8 cellular contexts compared by ENCODE assay signal in the genomic region with DNA sequence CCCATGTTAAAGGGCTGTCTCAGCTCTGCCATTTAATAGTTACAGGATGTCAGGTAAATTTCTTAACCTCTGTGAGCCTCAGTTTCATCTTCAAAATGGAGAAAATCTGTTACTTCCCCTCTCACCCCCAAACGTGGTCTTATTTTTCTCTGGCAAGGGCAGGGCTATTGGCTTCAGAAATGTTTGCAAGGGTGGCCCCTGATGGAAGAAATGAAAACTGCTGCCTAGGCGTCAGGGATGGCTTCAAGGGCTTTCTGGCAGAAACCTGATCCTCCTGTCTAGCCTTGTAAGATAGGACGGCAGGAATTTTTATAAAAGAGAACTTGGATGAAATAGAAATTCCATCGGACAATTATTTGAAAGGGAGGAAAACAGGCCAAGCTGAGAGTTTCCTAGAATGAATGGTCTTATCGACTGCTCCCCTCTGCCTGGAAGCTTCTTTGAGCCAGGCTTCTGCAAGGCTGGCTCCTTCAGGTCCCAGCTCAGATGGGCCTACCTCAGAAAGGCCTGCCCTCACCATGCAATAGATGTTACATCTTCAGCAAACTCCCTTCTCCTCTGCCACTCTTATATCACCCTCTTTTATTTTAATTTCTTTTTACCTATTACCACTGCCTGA. TPM values are rescaled to one million over a fixed set of nuclear protein-coding genes. Genes with fewer than 3 reads are reported as not detected.
A peak's percentile ranks its signal among the peaks of the same experiment; 100 is the strongest.
DNase-seq lines count a peak whose midpoint lies in the region; ATAC-seq, FAIRE-seq and TF ChIP-seq lines count a peak whose summit lies in the region.

No MANE protein-coding gene starts in this region.

- no peak overlapping the region for H4K91ac ChIP-seq in trophoblast cell (ENCODE audit: low read depth, low read length)

- H4K12ac ChIP-seq in trophoblast cell (ENCODE audit: low read depth, low read length): no peak overlapping the region

- H2BK120ac ChIP-seq in trophoblast cell (ENCODE audit: insufficient read depth, low read length, poor library complexity): no peak overlapping the region

- no CpG with 5 or more reads among the region's 5 CpGs for WGBS in trophoblast cell (ENCODE audit: extremely low coverage, insufficient coverage, insufficient read length)

- TF ChIP-seq CTCF in GM12873 (IDR thresholded peaks at IDR 0.05; ENCODE audit: insufficient read depth, low read depth, low read length, missing control alignments): peak; percentile 62
- peak; percentile 89 for TF ChIP-seq CTCF in foreskin fibroblast (IDR thresholded peaks at IDR 0.05; ENCODE audit: low read depth, low read length)

- no peak overlapping the region for H2BK5ac ChIP-seq in trophoblast cell (ENCODE audit: low read depth, low read length, poor library complexity)

- no peak overlapping the region for H4K8ac ChIP-seq in trophoblast cell (ENCODE audit: low read depth, low read length)

- H3K14ac ChIP-seq in trophoblast cell (ENCODE audit: low read length): no peak overlapping the region

- no peaks in the 10 kb centered on the region for H3K79me2 ChIP-seq in trophoblast cell (ENCODE audit: control insufficient read depth, insufficient read depth, low read length, poor library complexity)

- H3K27me3 ChIP-seq in NT2/D1 (ENCODE audit: insufficient read depth, insufficient read length) (no peaks in the 10 kb centered on the region), trophoblast cell (ENCODE audit: insufficient read depth, low read length) (no peaks in the 10 kb centered on the region)

- no peak overlapping the region for H3K18ac ChIP-seq in trophoblast cell (ENCODE audit: low read length)

- peak; percentile 27 for FAIRE-seq in A204.1 (lab: Jason Lieb, UNC)

- no peak overlapping the region for H2AFZ ChIP-seq in trophoblast cell (ENCODE audit: insufficient read depth, low read length, poor library complexity)

- H3K4ac ChIP-seq in trophoblast cell (ENCODE audit: low read depth, low read length): no peak overlapping the region

- H2AK5ac ChIP-seq in trophoblast cell (ENCODE audit: low read length): no peak overlapping the region

- H3K4me1 ChIP-seq in NT2/D1 (ENCODE audit: insufficient read depth, insufficient read length) (no peaks in the 10 kb centered on the region), trophoblast cell (ENCODE audit: control insufficient read depth in 1 of 2, insufficient read depth in 2 of 2, low read length in 2 of 2) (peaks cover 0 to 9% of the 10 kb centered on the region in 2 experiments)

- H3K4me2 ChIP-seq in trophoblast cell (ENCODE audit: low read length): peak overlapping the region; percentile 22

- ATAC-seq in HG02571 (IDR thresholded peaks at IDR 0.05; ENCODE audit: unreplicated experiment): no peak

- H3K27ac ChIP-seq in trophoblast cell (ENCODE audit: low read depth, low read length): peak overlapping the region; percentile 36

- H3K23ac ChIP-seq in trophoblast cell (ENCODE audit: low read length): no peak overlapping the region

- no peak overlapping the region for H2BK12ac ChIP-seq in trophoblast cell (ENCODE audit: low read length)

- no peaks in the 10 kb centered on the region for H3K9me3 ChIP-seq in NT2/D1 (ENCODE audit: insufficient read depth, low read length)
- H3K9me3 ChIP-seq in trophoblast cell (ENCODE audit: insufficient read depth, low read depth, low read length): no peaks in the 10 kb centered on the region

- no peaks in the 10 kb centered on the region for H3K79me1 ChIP-seq in trophoblast cell (ENCODE audit: low read length)

- H3K4me3 ChIP-seq in NT2/D1 (ENCODE audit: insufficient read length, low read depth) (no peak overlapping the region), foreskin fibroblast (ENCODE audit: low read depth in 1 of 2, low read length in 2 of 2) (no peak overlapping the region), trophoblast cell (ENCODE audit: low read depth, low read length) (no peak overlapping the region)

- H3K9ac ChIP-seq in NT2/D1 (ENCODE audit: insufficient read length, low read depth): no peak overlapping the region
- H3K9ac ChIP-seq in trophoblast cell (ENCODE audit: low read length): no peak overlapping the region

- DNase-seq in HK-2 (ENCODE audit: unreplicated experiment) (peak; percentile 51), NT2/D1 (ENCODE audit: low read depth, low spot score) (peak; percentile 84), foreskin fibroblast (peak; percentile 37 to 83), trophoblast cell (peak; percentile 80 to 92)
- peak; percentile 28 for DNase-seq in activated T-cell treated with anti-CD3 and anti-CD28 coated beads, Interleukin-2, amount 50 U/mL, for 1 hour

- H3K36me3 ChIP-seq in NT2/D1 (ENCODE audit: insufficient read depth, insufficient read length, low read length) (peaks cover 16% of the 10 kb centered on the region), trophoblast cell (ENCODE audit: control insufficient read depth in 1 of 2, insufficient read depth in 2 of 2, low read length in 2 of 2) (peaks cover 8 to 16% of the 10 kb centered on the region in 2 experiments)

RNA-seq across cellular contexts. Expression of a gene that starts 43.0 kb away (rescaled TPM):
- 3.1 and 3.6 TPM in 2 replicates for polyA plus RNA-seq in trophoblast cell (2013)

Comparison
In these comparisons a context has a peak if more than half of its experiments do, and no peak if none do; other contexts are left out.
1. DNase-seq: peak in every context shown above with its lines; median percentile 86 in trophoblast cell; 84 in NT2/D1; 60 in foreskin fibroblast; 51 in HK-2; 28 in activated T-cell treated with anti-CD3 and anti-CD28 coated beads, Interleukin-2, amount 50 U/mL, for 1 hour.